1 cellular context compared by ENCODE assay signal in genomic region chr14:103332143-103332919, GRCh38.
A peak's percentile ranks its signal among the peaks of the same experiment; 100 is the strongest.
TF ChIP-seq lines count a peak whose summit lies in the region.

No MANE protein-coding gene starts in this region.

TF ChIP-seq in IMR-90, 13 proteins besides CTCF, POLR2A, EP300 and RAD21 (continued from another document):
- no peak for TF ChIP-seq USF2 (IDR thresholded peaks at IDR 0.05; ENCODE audit: low read depth, low read length)
- peak; percentile 73 for TF ChIP-seq NFE2L2 (IDR thresholded peaks at IDR 0.05; ENCODE audit: low read depth, low read length)
- no peak for TF ChIP-seq CEBPB (IDR thresholded peaks at IDR 0.05; ENCODE audit: low read depth, low read length)
- no peak for TF ChIP-seq CHD1 (IDR thresholded peaks at IDR 0.05; ENCODE audit: low read depth, low read length)
- TF ChIP-seq MXI1 (IDR thresholded peaks at IDR 0.05; ENCODE audit: borderline replicate concordance, low read depth, low read length): no peak
- no peak for TF ChIP-seq ELK1 (IDR thresholded peaks at IDR 0.05; ENCODE audit: borderline replicate concordance, low read depth, low read length)
TF ChIP-seq in IMR-90: peak in this region for 1.
